In genomic region chr10:126235091-126235978, GRCh38 we compare ENCODE assay signal across 17 cellular contexts.
A peak's percentile ranks its signal among the peaks of the same experiment; 100 is the strongest.
DNase-seq lines count a peak whose midpoint lies in the region; ATAC-seq lines count a peak whose summit lies in the region.
"Had no signal": no experiment of that assay in that cellular context is flagged by ENCODE, and none has a peak within 500 bp of the region (broad histone marks: within the 10 kb centered on the region; RNA-seq: fewer than 3 reads in every experiment).

No MANE protein-coding gene starts in this region.

- H3K27ac ChIP-seq in caudate nucleus (ENCODE audit: low read depth, low read length) = peak overlapping the region; percentile 71
- H3K27ac ChIP-seq in temporal lobe (ENCODE audit: low read depth, low read length) = peak overlapping the region; percentile 62
- H3K27ac ChIP-seq: suprapubic skin had no signal

- ATAC-seq in GM21619 (IDR thresholded peaks at IDR 0.05; ENCODE audit: unreplicated experiment) = no peak
- no peak for ATAC-seq in HG03045 (IDR thresholded peaks at IDR 0.05; ENCODE audit: unreplicated experiment)
- ATAC-seq: activated CD8-positive, alpha-beta T cell treated with anti-CD3 and anti-CD28 coated beads, Interleukin-2, amount 10 ng/mL, durations not matched to agents 7 days and 5 days had no signal

- DNase-seq in M059J (ENCODE audit: low read depth) (peak; percentile 71), caudate nucleus (lab: John Stamatoyannopoulos, UW) (peak in 6 of 61 donors; percentile 15 to 40 (median 24)), hippocampal formation (lab: John Stamatoyannopoulos, UW) (peak; percentile 15 to 20)
- DNase-seq in stimulated activated CD8-positive, alpha-beta memory T cell treated with anti-CD3 and anti-CD28 coated beads, Interleukin-4, amount 100 ng/mL, for 48 hours = no peak
- DNase-seq: activated B cell treated with CpG ODN at 0.5 μM for 24 hours; activated CD8-positive, alpha-beta T cell treated with anti-CD3 and anti-CD28 coated beads, Interleukin-2, amount 10 ng/mL, durations not matched to agents 7 days and 5 days; activated naive CD4-positive, alpha-beta T cell treated with anti-CD3 and anti-CD28 coated beads, Interleukin-2, amount 50 U/mL, for 16 hours; activated T-cell treated with anti-CD3 and anti-CD28 coated beads, Interleukin-2, amount 50 U/mL, for 24 hours; cortex of kidney; foreskin fibroblast; Kasumi-1; NCI-H524 treated with DMSO at 0.1 percent for 48 hours; SIG-M5 had no signal
